Comparison of ENCODE assay signal across 31 cellular contexts in the genomic region with DNA sequence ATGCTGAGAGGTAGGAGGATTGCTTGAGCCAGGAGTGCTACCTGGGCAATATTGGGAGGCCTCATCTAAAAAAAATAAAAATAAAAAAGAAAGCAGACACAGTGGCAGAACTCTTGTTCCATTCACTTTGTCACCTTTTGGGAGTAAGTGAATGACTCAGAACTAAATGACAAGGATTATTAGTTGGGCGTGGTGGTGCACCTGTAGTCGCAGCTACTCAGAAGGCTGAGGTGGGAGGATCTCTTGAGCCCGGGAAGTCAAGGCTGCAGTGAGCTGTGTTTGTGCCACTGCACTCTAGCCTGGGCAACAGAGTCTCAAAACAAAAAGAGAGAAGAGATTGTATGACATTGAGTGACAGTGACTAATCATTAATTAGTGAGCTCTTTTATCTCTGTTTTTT.
"Had no signal": no experiment of that assay in that cellular context is flagged by ENCODE, and none has a peak within 500 bp of the region (broad histone marks: within the 10 kb centered on the region; RNA-seq: fewer than 3 reads in every experiment).

No MANE protein-coding gene starts in this region.

- H3K36me3 ChIP-seq: MG63 had no signal

- H3K4me1 ChIP-seq: SJSA1 had no signal

- H3K27me3 ChIP-seq: MG63, SJSA1 had no signal

- ATAC-seq: activated CD8-positive, alpha-beta T cell treated with anti-CD3 and anti-CD28 coated beads, Interleukin-2, amount 10 ng/mL, durations not matched to agents 7 days and 5 days; activated naive CD8-positive, alpha-beta T cell treated with anti-CD3 and anti-CD28 coated beads, Interleukin-2, amount 50 U/mL, for 24 hours; activated T-cell treated with anti-CD3 and anti-CD28 coated beads, Interleukin-2, amount 50 U/mL, for 4 hours; Panc1 had no signal

- H3K4me3 ChIP-seq: MG63, SJSA1 had no signal

- H3K27ac Mint-ChIP-seq: activated CD4-positive, alpha-beta T cell treated with anti-CD3 and anti-CD28 coated beads, Interleukin-2, amount 10 ng/mL, durations not matched to agents 7 days and 5 days; activated CD8-positive, alpha-beta T cell treated with anti-CD3 and anti-CD28 coated beads, Interleukin-2, amount 10 ng/mL, durations not matched to agents 7 days and 5 days; activated naive CD4-positive, alpha-beta T cell treated with anti-CD3 and anti-CD28 coated beads, Interleukin-2, amount 10 ng/mL, durations not matched to agents 7 days and 5 days; activated naive CD8-positive, alpha-beta T cell; activated naive CD8-positive, alpha-beta T cell treated with anti-CD3 and anti-CD28 coated beads, Interleukin-2, amount 50 U/mL, for 24 hours; activated T-helper 1 cell treated with anti-CD3 and anti-CD28 coated beads, Interleukin-12 subunit alpha, Interleukin-12 subunit beta, Interleukin-2, Interleukin-4 antibody, amounts not matched to agents 30 ng/mL and 10 ng/mL and 1 ng/mL, durations not matched to agents 14 hours and 24 hours and 36 hours; brain; T-helper 1 cell treated with Interleukin-12 subunit alpha and Interleukin-12 subunit beta and Interleukin-4 antibody, amounts not matched to agents 30 μg/mL and 1 μg/mL, for 36 hours; T-helper 2 cell treated with Interferon-gamma antibody and Interleukin-4, amounts not matched to agents 5 μg/mL and 100 μg/mL, for 36 hours had no signal

- H3K27ac ChIP-seq: SJSA1 had no signal

- H3K27me3 Mint-ChIP-seq: activated CD4-positive, alpha-beta T cell treated with anti-CD3 and anti-CD28 coated beads, Interleukin-2, amount 10 ng/mL, durations not matched to agents 7 days and 5 days; activated naive CD4-positive, alpha-beta T cell treated with anti-CD3 and anti-CD28 coated beads, Interleukin-2, amount 10 ng/mL, durations not matched to agents 7 days and 5 days; activated naive CD8-positive, alpha-beta T cell; activated naive CD8-positive, alpha-beta T cell treated with anti-CD3 and anti-CD28 coated beads, Interleukin-2, amount 50 U/mL, for 24 hours; brain had no signal

- H3K9me3 ChIP-seq: MG63, SJSA1, SK-N-SH had no signal

- H3K4me1 Mint-ChIP-seq: brain had no signal

- H3K4me2 ChIP-seq: SK-N-SH had no signal

- H3K9me3 Mint-ChIP-seq: activated CD4-positive, alpha-beta T cell treated with anti-CD3 and anti-CD28 coated beads, Interleukin-2, amount 10 ng/mL, durations not matched to agents 7 days and 5 days; activated naive CD4-positive, alpha-beta T cell treated with anti-CD3 and anti-CD28 coated beads, Interleukin-2, amount 10 ng/mL, durations not matched to agents 7 days and 5 days; activated naive CD8-positive, alpha-beta T cell treated with anti-CD3 and anti-CD28 coated beads, Interleukin-2, amount 50 U/mL, for 24 hours; activated T-cell treated with anti-CD3 and anti-CD28 coated beads, Interleukin-2, amount 50 U/mL, for 4 hours; activated T-helper 1 cell treated with anti-CD3 and anti-CD28 coated beads, Interleukin-12 subunit alpha, Interleukin-12 subunit beta, Interleukin-2, Interleukin-4 antibody, amounts not matched to agents 30 ng/mL and 10 ng/mL and 1 ng/mL, durations not matched to agents 14 hours and 24 hours and 36 hours; brain; T-helper 1 cell treated with Interleukin-12 subunit alpha and Interleukin-12 subunit beta and Interleukin-4 antibody, amounts not matched to agents 30 μg/mL and 1 μg/mL, for 36 hours; T-helper 2 cell treated with Interferon-gamma antibody and Interleukin-4, amounts not matched to agents 5 μg/mL and 100 μg/mL, for 36 hours had no signal

- H3K9ac ChIP-seq: SK-N-SH had no signal

- H3K9me2 ChIP-seq: SK-N-SH had no signal

- H3K4me3 Mint-ChIP-seq: activated CD4-positive, alpha-beta T cell treated with anti-CD3 and anti-CD28 coated beads, Interleukin-2, amount 10 ng/mL, durations not matched to agents 7 days and 5 days; activated CD8-positive, alpha-beta T cell treated with anti-CD3 and anti-CD28 coated beads, Interleukin-2, amount 10 ng/mL, durations not matched to agents 7 days and 5 days; activated naive CD4-positive, alpha-beta T cell treated with anti-CD3 and anti-CD28 coated beads, Interleukin-2, amount 10 ng/mL, durations not matched to agents 7 days and 5 days; activated naive CD8-positive, alpha-beta T cell; activated naive CD8-positive, alpha-beta T cell treated with anti-CD3 and anti-CD28 coated beads, Interleukin-2, amount 50 U/mL, for 24 hours; activated T-cell treated with anti-CD3 and anti-CD28 coated beads, Interleukin-2, amount 50 U/mL, for 4 hours; activated T-helper 1 cell treated with anti-CD3 and anti-CD28 coated beads, Interleukin-12 subunit alpha, Interleukin-12 subunit beta, Interleukin-2, Interleukin-4 antibody, amounts not matched to agents 30 ng/mL and 10 ng/mL and 1 ng/mL, durations not matched to agents 14 hours and 24 hours and 36 hours; brain; T-helper 1 cell treated with Interleukin-12 subunit alpha and Interleukin-12 subunit beta and Interleukin-4 antibody, amounts not matched to agents 30 μg/mL and 1 μg/mL, for 36 hours; T-helper 2 cell treated with Interferon-gamma antibody and Interleukin-4, amounts not matched to agents 5 μg/mL and 100 μg/mL, for 36 hours had no signal

- DNase-seq: activated CD4-positive, alpha-beta T cell treated with anti-CD3 and anti-CD28 coated beads for 1 hour; activated CD4-positive, alpha-beta T cell treated with anti-CD3 and anti-CD28 coated beads, Interleukin-2, amount 10 ng/mL, durations not matched to agents 7 days and 5 days; activated CD4-positive, alpha-beta T cell treated with anti-CD3 and anti-CD28 coated beads, Interleukin-2, amount 50 U/mL, for 48 hours; activated CD8-positive, alpha-beta memory T cell treated with anti-CD3 and anti-CD28 coated beads, Interleukin-2, amount 50 U/mL, for 4 hours; activated CD8-positive, alpha-beta T cell treated with anti-CD3 and anti-CD28 coated beads, Interleukin-2, amount 10 ng/mL, durations not matched to agents 7 days and 5 days; activated effector memory CD4-positive, alpha-beta T cell treated with Interleukin-2 at 50 U/mL for 16 hours; activated naive CD4-positive, alpha-beta T cell treated with anti-CD3 and anti-CD28 coated beads, Interleukin-2, amount 10 ng/mL, durations not matched to agents 7 days and 5 days; activated naive CD8-positive, alpha-beta T cell treated with anti-CD3 and anti-CD28 coated beads, Interleukin-2, amount 50 U/mL, for 24 hours; activated T-cell treated with anti-CD3 and anti-CD28 coated beads for 4 hours; activated T-cell treated with anti-CD3 and anti-CD28 coated beads, Interleukin-2, amount 50 U/mL, for 4 hours; anterior cingulate cortex; central memory CD4-positive, alpha-beta T cell; Kasumi-1; MG63; NCI-H1048; NCI-H1105 treated with DMSO at 0.1 percent for 48 hours; NCI-H1436; NCI-H1694; NCI-H1930; NCI-H2081 treated with DMSO at 0.1 percent for 48 hours; NCI-H345; NCI-H524 treated with DMSO at 0.1 percent for 48 hours; SHP77; SK-N-SH had no signal
